8 cellular contexts compared by ENCODE assay signal in the genomic region with DNA sequence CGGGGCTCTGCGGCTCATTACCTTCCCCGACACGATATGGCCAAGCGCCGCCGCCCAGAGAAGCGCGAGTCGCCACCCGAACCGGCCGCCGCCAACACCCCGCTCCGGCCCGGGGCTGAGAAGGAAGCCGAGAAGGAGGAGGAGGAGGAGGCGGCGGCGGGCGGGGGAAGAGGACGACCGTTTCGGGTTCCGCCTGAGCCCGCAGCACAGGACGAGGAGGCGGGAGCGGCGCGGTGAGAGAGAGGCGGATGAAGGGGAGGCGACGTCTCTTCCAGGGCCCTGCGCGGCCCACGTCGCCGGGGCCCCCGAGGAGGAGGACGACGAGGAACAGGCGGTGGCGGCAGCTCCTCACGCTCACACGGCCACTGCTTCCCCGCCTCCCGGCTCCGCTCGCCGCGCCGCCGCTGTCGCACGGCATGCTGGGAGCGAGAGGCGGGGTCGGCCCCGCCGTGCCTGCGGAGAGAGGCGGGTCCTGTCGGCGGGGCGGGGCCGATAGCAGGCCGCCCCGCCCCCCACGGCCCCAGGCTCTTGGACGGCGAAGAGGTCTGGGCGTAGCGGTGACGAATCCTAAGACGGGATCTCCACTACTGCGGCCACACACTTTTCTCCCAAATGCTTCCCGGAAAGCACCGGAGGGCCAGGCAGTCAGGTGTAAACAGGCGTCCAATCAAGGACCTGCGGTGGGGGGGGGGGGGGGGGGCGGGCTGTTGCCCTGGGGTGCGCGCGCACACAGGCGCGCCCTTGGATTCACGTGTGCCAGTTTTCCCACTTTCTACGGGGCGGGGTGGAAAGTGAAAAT.
DNase-seq lines count a peak whose midpoint lies in the region; ATAC-seq and TF ChIP-seq lines count a peak whose summit lies in the region.

No MANE protein-coding gene starts in this region.

- peaks cover 54% of the 10 kb centered on the region for H3K79me2 ChIP-seq in SK-N-SH (ENCODE audit: insufficient read depth)

- peak; percentile 82 to 85 for ATAC-seq in activated naive CD4-positive, alpha-beta T cell treated with anti-CD3 and anti-CD28 coated beads, Interleukin-2, amount 50 U/mL, for 72 hours

- H4K20me1 ChIP-seq in SK-N-SH (ENCODE audit: insufficient read depth) = peaks cover 45% of the 10 kb centered on the region

- no peaks in the 10 kb centered on the region for H3K9me3 Mint-ChIP-seq in activated naive CD4-positive, alpha-beta T cell treated with anti-CD3 and anti-CD28 coated beads, Interleukin-2, amount 50 U/mL, for 72 hours

- POLR2A ChIA-PET in SK-N-SH (lab: Yijun Ruan, JAX) = no interaction called here

- WGBS in SK-N-SH (ENCODE audit: low lambda C conversion rate) = under 1% methylated on average over 83 of the region's 91 CpGs
- WGBS in suprapubic skin = 0% methylated on average over 15 of the region's 91 CpGs

- H3K9me2 ChIP-seq in SK-N-SH = no peaks in the 10 kb centered on the region

- H3K9me3 ChIP-seq in SK-N-SH = no peaks in the 10 kb centered on the region
- no peaks in the 10 kb centered on the region for H3K9me3 ChIP-seq in suprapubic skin

- peak overlapping the region; percentile 99 for H3K4me2 ChIP-seq in SK-N-SH

- peak overlapping the region; percentile 70 to 90 for H3K27ac ChIP-seq in SK-N-SH (ENCODE audit: low read depth in 2 of 2, low read length in 1 of 2)
- H3K27ac ChIP-seq in suprapubic skin = peak overlapping the region; percentile 98

- peaks cover 1 to 10% of the 10 kb centered on the region in 2 donors for H3K36me3 Mint-ChIP-seq in activated naive CD4-positive, alpha-beta T cell treated with anti-CD3 and anti-CD28 coated beads, Interleukin-2, amount 50 U/mL, for 72 hours

- H2AFZ ChIP-seq in SK-N-SH (ENCODE audit: low read depth) = no peak overlapping the region

- TF ChIP-seq RAD21 in SK-N-SH (IDR thresholded peaks at IDR 0.05; ENCODE audit: low read length) = peak; percentile 16; the same call in 1 of the 2 replicates

- CTCF ChIA-PET in SK-N-SH (lab: Yijun Ruan, JAX) = no interaction called here

- peak in 1 of 2 donors; percentile 77 for TF ChIP-seq POLR2A in suprapubic skin (IDR thresholded peaks at IDR 0.05)

- H3K36me3 ChIP-seq in SK-N-SH (replicated peaks in 1 of 2; ENCODE audit: control insufficient read depth in 1 of 2, insufficient read depth in 2 of 2, low read length in 1 of 2) = no peaks in the 10 kb centered on the region
- no peaks in the 10 kb centered on the region for H3K36me3 ChIP-seq in suprapubic skin

- H3K9ac ChIP-seq in SK-N-SH = peak overlapping the region; percentile 95

- H3K4me3 ChIP-seq in LNCaP clone FGC (ENCODE audit: low read depth, low read length) = peak overlapping the region; percentile 70
- H3K4me3 ChIP-seq in SK-N-SH (ENCODE audit: low read depth in 2 of 2, low read length in 1 of 2) = peak overlapping the region; percentile 66 to 85
- H3K4me3 ChIP-seq in suprapubic skin = peak overlapping the region; percentile 84

- TF ChIP-seq EP300 in SK-N-SH (IDR thresholded peaks at IDR 0.05; ENCODE audit: borderline replicate concordance in 1 of 2, low read depth in 1 of 2, low read length in 1 of 2) = 0 out of 4 replicates have a peak, but pooled peaks of 1 of the 2 experiments have one; percentile 11
- no peak for TF ChIP-seq EP300 in suprapubic skin (IDR thresholded peaks at IDR 0.05)

- H3K27ac Mint-ChIP-seq in activated naive CD4-positive, alpha-beta T cell treated with anti-CD3 and anti-CD28 coated beads, Interleukin-2, amount 50 U/mL, for 72 hours = peak overlapping the region; percentile 92 to 96

- no peaks in the 10 kb centered on the region for H3K27me3 ChIP-seq in SK-N-SH (ENCODE audit: insufficient read depth)
- H3K27me3 ChIP-seq in suprapubic skin = no peaks in the 10 kb centered on the region

- peaks cover 16% of the 10 kb centered on the region for H3F3A ChIP-seq in SK-N-SH (replicated peaks; ENCODE audit: insufficient read depth)

- H3K4me1 ChIP-seq in SK-N-SH (ENCODE audit: control insufficient read depth in 1 of 2, insufficient read depth in 2 of 2, low read depth in 1 of 2, low read length in 1 of 2) = peaks cover 0 to 3% of the 10 kb centered on the region in 2 experiments; a peak in 1 of 4 replicates
- H3K4me1 ChIP-seq in suprapubic skin = peaks cover 21% of the 10 kb centered on the region

- peak; percentile 91 for DNase-seq in GDM1 (lab: John Stamatoyannopoulos, UW)
- peak; percentile 97 for DNase-seq in H4 (ENCODE audit: low spot score)
- peak; percentile 94 for DNase-seq in LNCaP clone FGC (ENCODE audit: low read depth)
- DNase-seq in SK-N-SH = peak; percentile 96
- peak; percentile 97 to 99 for DNase-seq in activated naive CD4-positive, alpha-beta T cell treated with anti-CD3 and anti-CD28 coated beads, Interleukin-2, amount 50 U/mL, for 72 hours (ENCODE audit: low spot score in 2 of 2)
- DNase-seq in glomerular visceral epithelial cell (ENCODE audit: extremely low spot score) = peak; percentile 98
- peak; percentile 93 for DNase-seq in occipital lobe (lab: John Stamatoyannopoulos, UW)
- peak; percentile 93 to 95 for DNase-seq in suprapubic skin (ENCODE audit: low spot score in 2 of 2)

- TF ChIP-seq CTCF in LNCaP clone FGC (IDR thresholded peaks at IDR 0.05; ENCODE audit: control insufficient read depth, extremely low read depth, insufficient read depth) = no peak
- no peak for TF ChIP-seq CTCF in SK-N-SH (IDR thresholded peaks at IDR 0.05)
- TF ChIP-seq CTCF in suprapubic skin (IDR thresholded peaks at IDR 0.05) = no peak

TF ChIP-seq in SK-N-SH, 30 proteins besides CTCF, POLR2A, EP300 and RAD21:
- TF ChIP-seq GATA2 (CRISPR knock-in tag; IDR thresholded peaks at IDR 0.05) (no peak), EZH2phosphoT487 (IDR thresholded peaks at IDR 0.05; ENCODE audit: borderline replicate concordance, low read depth) (no peak), MEF2A (IDR thresholded peaks at IDR 0.05; ENCODE audit: borderline replicate concordance, low read depth) (no peak), JUND (IDR thresholded peaks at IDR 0.05) (no peak), NRF1 (IDR thresholded peaks at IDR 0.05; ENCODE audit: low read depth, low read length) (peak; percentile 8; the same call in 1 of the 2 replicates), RCOR1 (IDR thresholded peaks at IDR 0.05; ENCODE audit: low read length) (0 out of 2 replicates have a peak, but pooled peaks have one; percentile 23), TAF1 (IDR thresholded peaks at IDR 0.05; ENCODE audit: borderline replicate concordance, low read depth, low read length) (peak; percentile 78; the same call in 1 of the 2 replicates), FOXM1 (IDR thresholded peaks at IDR 0.05; ENCODE audit: low read depth) (no peak), SMC3 (IDR thresholded peaks at IDR 0.05; ENCODE audit: low read depth, low read length) (0 out of 2 replicates have a peak, but pooled peaks have one; percentile 4), NFIC (IDR thresholded peaks at IDR 0.05; ENCODE audit: borderline replicate concordance) (no peak), FOSL2 (IDR thresholded peaks at IDR 0.05; ENCODE audit: borderline replicate concordance, low read depth) (no peak), MXI1 (IDR thresholded peaks at IDR 0.05; ENCODE audit: low read depth, low read length) (peak; percentile 91), CHD2 (IDR thresholded peaks at IDR 0.05; ENCODE audit: low read length, partially characterized antibody) (peak; percentile 62), POLR2AphosphoS5 (IDR thresholded peaks at IDR 0.05; ENCODE audit: low read depth, low read length) (peak; percentile 85), TEAD4 (IDR thresholded peaks at IDR 0.05; ENCODE audit: borderline replicate concordance, insufficient read depth) (no peak), SIN3A (IDR thresholded peaks at IDR 0.05; ENCODE audit: borderline replicate concordance, low read depth, low read length) (peak; percentile 84; the same call in 1 of the 2 replicates), FOXJ3 (CRISPR knock-in tag; IDR thresholded peaks at IDR 0.05) (no peak), GABPA (IDR thresholded peaks at IDR 0.05; ENCODE audit: low read depth) (no peak)
- TF ChIP-seq, protein P1, sequence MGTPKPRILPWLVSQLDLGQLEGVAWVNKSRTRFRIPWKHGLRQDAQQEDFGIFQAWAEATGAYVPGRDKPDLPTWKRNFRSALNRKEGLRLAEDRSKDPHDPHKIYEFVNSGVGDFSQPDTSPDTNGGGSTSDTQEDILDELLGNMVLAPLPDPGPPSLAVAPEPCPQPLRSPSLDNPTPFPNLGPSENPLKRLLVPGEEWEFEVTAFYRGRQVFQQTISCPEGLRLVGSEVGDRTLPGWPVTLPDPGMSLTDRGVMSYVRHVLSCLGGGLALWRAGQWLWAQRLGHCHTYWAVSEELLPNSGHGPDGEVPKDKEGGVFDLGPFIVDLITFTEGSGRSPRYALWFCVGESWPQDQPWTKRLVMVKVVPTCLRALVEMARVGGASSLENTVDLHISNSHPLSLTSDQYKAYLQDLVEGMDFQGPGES (IDR thresholded peaks at IDR 0.05; ENCODE audit: low read depth, low read length) = no peak
- TF ChIP-seq, protein P2, sequence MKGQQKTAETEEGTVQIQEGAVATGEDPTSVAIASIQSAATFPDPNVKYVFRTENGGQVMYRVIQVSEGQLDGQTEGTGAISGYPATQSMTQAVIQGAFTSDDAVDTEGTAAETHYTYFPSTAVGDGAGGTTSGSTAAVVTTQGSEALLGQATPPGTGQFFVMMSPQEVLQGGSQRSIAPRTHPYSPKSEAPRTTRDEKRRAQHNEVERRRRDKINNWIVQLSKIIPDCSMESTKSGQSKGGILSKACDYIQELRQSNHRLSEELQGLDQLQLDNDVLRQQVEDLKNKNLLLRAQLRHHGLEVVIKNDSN (IDR thresholded peaks at IDR 0.05; ENCODE audit: borderline replicate concordance, low read depth) = peak; percentile 62; the same call in 1 of the 2 replicates
- TF ChIP-seq, protein P3, sequence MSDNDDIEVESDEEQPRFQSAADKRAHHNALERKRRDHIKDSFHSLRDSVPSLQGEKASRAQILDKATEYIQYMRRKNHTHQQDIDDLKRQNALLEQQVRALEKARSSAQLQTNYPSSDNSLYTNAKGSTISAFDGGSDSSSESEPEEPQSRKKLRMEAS (IDR thresholded peaks at IDR 0.05; ENCODE audit: low read depth) = peak; percentile 79
- TF ChIP-seq, protein P4, sequence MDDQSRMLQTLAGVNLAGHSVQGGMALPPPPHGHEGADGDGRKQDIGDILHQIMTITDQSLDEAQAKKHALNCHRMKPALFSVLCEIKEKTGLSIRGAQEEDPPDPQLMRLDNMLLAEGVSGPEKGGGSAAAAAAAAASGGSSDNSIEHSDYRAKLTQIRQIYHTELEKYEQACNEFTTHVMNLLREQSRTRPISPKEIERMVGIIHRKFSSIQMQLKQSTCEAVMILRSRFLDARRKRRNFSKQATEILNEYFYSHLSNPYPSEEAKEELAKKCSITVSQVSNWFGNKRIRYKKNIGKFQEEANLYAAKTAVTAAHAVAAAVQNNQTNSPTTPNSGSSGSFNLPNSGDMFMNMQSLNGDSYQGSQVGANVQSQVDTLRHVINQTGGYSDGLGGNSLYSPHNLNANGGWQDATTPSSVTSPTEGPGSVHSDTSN (IDR thresholded peaks at IDR 0.05) = no peak

Comparison
In these comparisons a context has a peak if more than half of its experiments do, and no peak if none do; other contexts are left out.
1. Peak in every context shown above with its lines: DNase-seq, ATAC-seq, H3K4me3 ChIP-seq and H3K27ac ChIP-seq.